In genomic region chr13:36346222-36347083, GRCh38 we compare ENCODE assay signal across 8 cellular contexts. TPM values are rescaled to one million over a fixed set of nuclear protein-coding genes. Genes with fewer than 3 reads are reported as not detected.
DNase-seq lines count a peak whose midpoint lies in the region; ATAC-seq and TF ChIP-seq lines count a peak whose summit lies in the region.

A gene with protein sequence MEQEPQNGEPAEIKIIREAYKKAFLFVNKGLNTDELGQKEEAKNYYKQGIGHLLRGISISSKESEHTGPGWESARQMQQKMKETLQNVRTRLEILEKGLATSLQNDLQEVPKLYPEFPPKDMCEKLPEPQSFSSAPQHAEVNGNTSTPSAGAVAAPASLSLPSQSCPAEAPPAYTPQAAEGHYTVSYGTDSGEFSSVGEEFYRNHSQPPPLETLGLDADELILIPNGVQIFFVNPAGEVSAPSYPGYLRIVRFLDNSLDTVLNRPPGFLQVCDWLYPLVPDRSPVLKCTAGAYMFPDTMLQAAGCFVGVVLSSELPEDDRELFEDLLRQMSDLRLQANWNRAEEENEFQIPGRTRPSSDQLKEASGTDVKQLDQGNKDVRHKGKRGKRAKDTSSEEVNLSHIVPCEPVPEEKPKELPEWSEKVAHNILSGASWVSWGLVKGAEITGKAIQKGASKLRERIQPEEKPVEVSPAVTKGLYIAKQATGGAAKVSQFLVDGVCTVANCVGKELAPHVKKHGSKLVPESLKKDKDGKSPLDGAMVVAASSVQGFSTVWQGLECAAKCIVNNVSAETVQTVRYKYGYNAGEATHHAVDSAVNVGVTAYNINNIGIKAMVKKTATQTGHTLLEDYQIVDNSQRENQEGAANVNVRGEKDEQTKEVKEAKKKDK (minus strand): TSS chr13:36346394. CDS start chr13:36335830, 10,564 bp downstream.

- H3K4me1 Mint-ChIP-seq in natural killer cell treated with Interleukin-12 subunit alpha and Interleukin-12 subunit beta and Interleukin-15 and Interleukin-18, amount 100 ng/mL, for 72 hours (ENCODE audit: low read depth in 2 of 2), result peaks cover 22 to 33% of the 10 kb centered on the region in 2 donors

- H3K27ac ChIP-seq in DOHH2 (ENCODE audit: low read depth, low read length), result no peak within 1 kb of the TSS

- H3K4me3 ChIP-seq in DOHH2 (ENCODE audit: low read length) (no peak within 1 kb of the TSS), LNCaP clone FGC (ENCODE audit: low read depth, low read length) (peak within 1 kb of the TSS; percentile 50), fibroblast of the aortic adventitia (ENCODE audit: low read depth, low read length) (peak within 1 kb of the TSS; percentile 88)

- peaks cover 0 to 2% of the 10 kb centered on the region in 2 donors for H3K27me3 Mint-ChIP-seq in natural killer cell treated with Interleukin-12 subunit alpha and Interleukin-12 subunit beta and Interleukin-15 and Interleukin-18, amount 100 ng/mL, for 72 hours

- ATAC-seq in natural killer cell treated with Interleukin-12 subunit alpha and Interleukin-12 subunit beta and Interleukin-15 and Interleukin-18, amount 100 ng/mL, for 72 hours, result peak; percentile 93 to 96

- H3K36me3 Mint-ChIP-seq in natural killer cell treated with Interleukin-12 subunit alpha and Interleukin-12 subunit beta and Interleukin-15 and Interleukin-18, amount 100 ng/mL, for 72 hours, result no peaks in the 10 kb centered on the region

- H3K79me2 ChIP-seq in DOHH2 (ENCODE audit: control insufficient read depth, low read length), result no peaks in the 10 kb centered on the region

- peak within 1 kb of the TSS; percentile 74 to 95 for H3K27ac Mint-ChIP-seq in natural killer cell treated with Interleukin-12 subunit alpha and Interleukin-12 subunit beta and Interleukin-15 and Interleukin-18, amount 100 ng/mL, for 72 hours

- H3K4me3 Mint-ChIP-seq in natural killer cell treated with Interleukin-12 subunit alpha and Interleukin-12 subunit beta and Interleukin-15 and Interleukin-18, amount 100 ng/mL, for 72 hours, result peak within 1 kb of the TSS; percentile 82

- peak; percentile 76 for DNase-seq in GOT3 (lab: John Stamatoyannopoulos, UW)
- peak; percentile 25 for DNase-seq in LNCaP clone FGC (ENCODE audit: low read depth)
- DNase-seq in SIG-M5 (lab: John Stamatoyannopoulos, UW), result peak; percentile 82
- DNase-seq in activated gamma-delta T cell (lab: John Stamatoyannopoulos, UW), result peak; percentile 65
- peak; percentile 95 for DNase-seq in fibroblast of the aortic adventitia (ENCODE audit: low read depth)
- DNase-seq in natural killer cell treated with Interleukin-12 subunit alpha and Interleukin-12 subunit beta and Interleukin-15 and Interleukin-18, amount 100 ng/mL, for 72 hours (ENCODE audit: low spot score), result peak; percentile 90
- peak; percentile 83 for DNase-seq in stimulated activated naive CD4-positive, alpha-beta T cell treated with Interleukin-2 at 50 U/mL for 16 hours (lab: John Stamatoyannopoulos, UW)

- no peaks in the 10 kb centered on the region for H3K36me3 ChIP-seq in DOHH2 (ENCODE audit: control insufficient read depth, low read length)

- peak; percentile 87 for TF ChIP-seq CTCF in DOHH2 (IDR thresholded peaks at IDR 0.05; ENCODE audit: low read depth, low read length, poor library complexity, severe bottlenecking)
- TF ChIP-seq CTCF in LNCaP clone FGC (IDR thresholded peaks at IDR 0.05; ENCODE audit: control insufficient read depth, extremely low read depth, insufficient read depth), result peak; percentile 95
- peak; percentile 98 for TF ChIP-seq CTCF in fibroblast of the aortic adventitia (IDR thresholded peaks at IDR 0.05; ENCODE audit: insufficient read depth, low read length)

- no peaks in the 10 kb centered on the region for H3K4me1 ChIP-seq in DOHH2 (ENCODE audit: control insufficient read depth, low read length)

- no peaks in the 10 kb centered on the region for H3K27me3 ChIP-seq in DOHH2 (ENCODE audit: control insufficient read depth, low read length)

- H4K20me1 ChIP-seq in DOHH2 (ENCODE audit: control insufficient read depth, insufficient read depth, low read depth, low read length), result no peaks in the 10 kb centered on the region

- no peaks in the 10 kb centered on the region for H3K9me2 ChIP-seq in DOHH2 (replicated peaks; ENCODE audit: control insufficient read depth, low read length)

- no peak within 1 kb of the TSS for H3K4me2 ChIP-seq in DOHH2 (ENCODE audit: low read length)

- H3K9me3 ChIP-seq in DOHH2 (ENCODE audit: control insufficient read depth, insufficient read depth, low read length), result no peaks in the 10 kb centered on the region

- H3F3A ChIP-seq in DOHH2 (ENCODE audit: control insufficient read depth, insufficient read depth), result no peaks in the 10 kb centered on the region

- H3K9me3 Mint-ChIP-seq in natural killer cell treated with Interleukin-12 subunit alpha and Interleukin-12 subunit beta and Interleukin-15 and Interleukin-18, amount 100 ng/mL, for 72 hours, result no peaks in the 10 kb centered on the region

RNA-seq across cellular contexts. Expression of the gene that starts here (rescaled TPM):
- total RNA-seq in fibroblast of the aortic adventitia (ENCODE audit: low replicate concordance), result 62.7 and 95.4 TPM in 2 replicates
- total RNA-seq in natural killer cell treated with Interleukin-12 subunit alpha and Interleukin-12 subunit beta and Interleukin-15 and Interleukin-18, amount 100 ng/mL, for 72 hours, result 10 to 100 TPM; 24.2 to 38.9 TPM

Comparison
In these comparisons a context has a peak if more than half of its experiments do, and no peak if none do; other contexts are left out.
1. DNase-seq: peak in every context shown above with its lines; median percentile 95 in fibroblast of the aortic adventitia; 90 in natural killer cell treated with Interleukin-12 subunit alpha and Interleukin-12 subunit beta and Interleukin-15 and Interleukin-18, amount 100 ng/mL, for 72 hours; 83 in stimulated activated naive CD4-positive, alpha-beta T cell treated with Interleukin-2 at 50 U/mL for 16 hours; 82 in SIG-M5; 76 in GOT3; 65 in activated gamma-delta T cell; 25 in LNCaP clone FGC.